9 cellular contexts compared by ENCODE assay signal in genomic region chr9:91659529-91660294, GRCh38.
A peak's percentile ranks its signal among the peaks of the same experiment; 100 is the strongest.
DNase-seq lines count a peak whose midpoint lies in the region; FAIRE-seq and TF ChIP-seq lines count a peak whose summit lies in the region.
"Had no signal": no experiment of that assay in that cellular context is flagged by ENCODE, and none has a peak within 500 bp of the region (broad histone marks: within the 10 kb centered on the region; RNA-seq: fewer than 3 reads in every experiment).

No MANE protein-coding gene starts in this region.

- H3K4me1 ChIP-seq in sigmoid colon = peaks cover 0 to 5% (median 0%) of the 10 kb centered on the region in 4 donors
- no peaks in the 10 kb centered on the region for H3K4me1 ChIP-seq in ascending aorta

- intact Hi-C loops in sigmoid colon (cut with DNase I) (no loop called here), ascending aorta (cut with DNase I) (no loop called here)

- H3K27me3 ChIP-seq in sigmoid colon = no peaks in the 10 kb centered on the region
- H3K27me3 ChIP-seq in ascending aorta = no peaks in the 10 kb centered on the region

- WGBS in sigmoid colon, 2 donors = 49 to 66% methylated on average over 4 of the region's 4 CpGs

- H3K36me3 ChIP-seq in sigmoid colon (no peaks in the 10 kb centered on the region), ascending aorta (no peaks in the 10 kb centered on the region)

- no peak overlapping the region for H3K4me3 ChIP-seq in sigmoid colon
- H3K4me3 ChIP-seq in ascending aorta = no peak overlapping the region

- peak; percentile 78 for FAIRE-seq in endometrium (lab: Jason Lieb, UNC)

- H3K27ac Mint-ChIP-seq in activated naive CD4-positive, alpha-beta T cell treated with anti-CD3 and anti-CD28 coated beads, Interleukin-2, amount 10 ng/mL, durations not matched to agents 7 days and 5 days = no peak overlapping the region

- peak in 3 of 4 experiments; percentile 16 to 43 (median 36) for TF ChIP-seq CTCF in sigmoid colon (IDR thresholded peaks at IDR 0.05)
- TF ChIP-seq CTCF in ascending aorta (IDR thresholded peaks at IDR 0.05) = no peak

- H3K9me3 Mint-ChIP-seq in activated naive CD4-positive, alpha-beta T cell treated with anti-CD3 and anti-CD28 coated beads, Interleukin-2, amount 10 ng/mL, durations not matched to agents 7 days and 5 days = no peaks in the 10 kb centered on the region
- H3K9me3 Mint-ChIP-seq: CD4-positive, CD25-positive, alpha-beta regulatory T cell had no signal

- no peaks in the 10 kb centered on the region for H3K36me3 Mint-ChIP-seq in activated naive CD4-positive, alpha-beta T cell treated with anti-CD3 and anti-CD28 coated beads, Interleukin-2, amount 10 ng/mL, durations not matched to agents 7 days and 5 days
- H3K36me3 Mint-ChIP-seq: CD4-positive, CD25-positive, alpha-beta regulatory T cell had no signal

- no peaks in the 10 kb centered on the region for H3K4me1 Mint-ChIP-seq in activated naive CD4-positive, alpha-beta T cell treated with anti-CD3 and anti-CD28 coated beads, Interleukin-2, amount 10 ng/mL, durations not matched to agents 7 days and 5 days
- H3K4me1 Mint-ChIP-seq: CD4-positive, CD25-positive, alpha-beta regulatory T cell had no signal

- TF ChIP-seq POLR2A in sigmoid colon (IDR thresholded peaks at IDR 0.05) = no peak

- H3K27me3 Mint-ChIP-seq in activated naive CD4-positive, alpha-beta T cell treated with anti-CD3 and anti-CD28 coated beads, Interleukin-2, amount 10 ng/mL, durations not matched to agents 7 days and 5 days = peaks cover 15% of the 10 kb centered on the region

- H3K27ac ChIP-seq in sigmoid colon (no peak overlapping the region), ascending aorta (no peak overlapping the region)

- H3K9me3 ChIP-seq in sigmoid colon (no peaks in the 10 kb centered on the region), ascending aorta (no peaks in the 10 kb centered on the region)

- H3K4me3 Mint-ChIP-seq in activated naive CD4-positive, alpha-beta T cell treated with anti-CD3 and anti-CD28 coated beads, Interleukin-2, amount 10 ng/mL, durations not matched to agents 7 days and 5 days = no peak overlapping the region
- H3K4me3 Mint-ChIP-seq: CD4-positive, CD25-positive, alpha-beta regulatory T cell had no signal

- no peak for TF ChIP-seq EP300 in sigmoid colon (IDR thresholded peaks at IDR 0.05)

- DNase-seq in NCI-H748 (lab: John Stamatoyannopoulos, UW; ENCODE audit: unreplicated experiment) = peak; percentile 23
- DNase-seq in NCI-H748 treated with DMSO at 0.1 percent for 48 hours (lab: John Stamatoyannopoulos, UW) = no peak
- peak; percentile 7 for DNase-seq in NCI-H345 treated with DMSO at 0.1 percent for 48 hours (lab: John Stamatoyannopoulos, UW; ENCODE audit: unreplicated experiment)
- no peak for DNase-seq in sigmoid colon
- no peak for DNase-seq in ascending aorta (ENCODE audit: low spot score in 2 of 2)
- no peak for DNase-seq in D341Med (ENCODE audit: low spot score)
- DNase-seq in activated naive CD4-positive, alpha-beta T cell treated with anti-CD3 and anti-CD28 coated beads, Interleukin-2, amount 10 ng/mL, durations not matched to agents 7 days and 5 days = no peak
- DNase-seq: CD4-positive, CD25-positive, alpha-beta regulatory T cell had no signal

- CTCF ChIA-PET in activated naive CD4-positive, alpha-beta T cell treated with anti-CD3 and anti-CD28 coated beads, Interleukin-2, amount 10 ng/mL, durations not matched to agents 7 days and 5 days (lab: Charles Lee) = interaction anchor here (0.6 to 1.1 kb wide), 3 partner anchors 67 to 674 kb away, joined by 3 to 4 read pairs (median 3); no protein-coding TSS in a partner anchor

Comparison
In these comparisons a context has a peak if more than half of its experiments do, and no peak if none do; other contexts are left out.
1. DNase-seq: peak in NCI-H748 (single experiment) and NCI-H345 treated with DMSO at 0.1 percent for 48 hours (single experiment); none in NCI-H748 treated with DMSO at 0.1 percent for 48 hours (single experiment), sigmoid colon (single experiment), ascending aorta (0 of 2), D341Med (single experiment) and activated naive CD4-positive, alpha-beta T cell treated with anti-CD3 and anti-CD28 coated beads, Interleukin-2, amount 10 ng/mL, durations not matched to agents 7 days and 5 days (single experiment).
2. CTCF ChIP-seq: peak in sigmoid colon (3 of 4); none in ascending aorta (0 of 3).